In genomic region chr7:117272360-117272759, GRCh38 we compare ENCODE assay signal across 4 cellular contexts. TPM values are rescaled to one million over a fixed set of nuclear protein-coding genes. Genes with fewer than 3 reads are reported as not detected.
"Had no signal": no experiment of that assay in that cellular context is flagged by ENCODE, and none has a peak within 500 bp of the region (broad histone marks: within the 10 kb centered on the region; RNA-seq: fewer than 3 reads in every experiment).

No MANE protein-coding gene starts in this region.

- ATAC-seq: GM12878 had no signal

- DNase-seq: GDM1, GF-D8 had no signal

- H3K4me3 ChIP-seq: GM12878 had no signal

RNA-seq across cellular contexts. Expression of gene WNT2, which starts 50.5 kb away (rescaled TPM):
- total RNA-seq: G401 had no signal
